Comparison of ENCODE assay signal across 8 cellular contexts in the genomic region with DNA sequence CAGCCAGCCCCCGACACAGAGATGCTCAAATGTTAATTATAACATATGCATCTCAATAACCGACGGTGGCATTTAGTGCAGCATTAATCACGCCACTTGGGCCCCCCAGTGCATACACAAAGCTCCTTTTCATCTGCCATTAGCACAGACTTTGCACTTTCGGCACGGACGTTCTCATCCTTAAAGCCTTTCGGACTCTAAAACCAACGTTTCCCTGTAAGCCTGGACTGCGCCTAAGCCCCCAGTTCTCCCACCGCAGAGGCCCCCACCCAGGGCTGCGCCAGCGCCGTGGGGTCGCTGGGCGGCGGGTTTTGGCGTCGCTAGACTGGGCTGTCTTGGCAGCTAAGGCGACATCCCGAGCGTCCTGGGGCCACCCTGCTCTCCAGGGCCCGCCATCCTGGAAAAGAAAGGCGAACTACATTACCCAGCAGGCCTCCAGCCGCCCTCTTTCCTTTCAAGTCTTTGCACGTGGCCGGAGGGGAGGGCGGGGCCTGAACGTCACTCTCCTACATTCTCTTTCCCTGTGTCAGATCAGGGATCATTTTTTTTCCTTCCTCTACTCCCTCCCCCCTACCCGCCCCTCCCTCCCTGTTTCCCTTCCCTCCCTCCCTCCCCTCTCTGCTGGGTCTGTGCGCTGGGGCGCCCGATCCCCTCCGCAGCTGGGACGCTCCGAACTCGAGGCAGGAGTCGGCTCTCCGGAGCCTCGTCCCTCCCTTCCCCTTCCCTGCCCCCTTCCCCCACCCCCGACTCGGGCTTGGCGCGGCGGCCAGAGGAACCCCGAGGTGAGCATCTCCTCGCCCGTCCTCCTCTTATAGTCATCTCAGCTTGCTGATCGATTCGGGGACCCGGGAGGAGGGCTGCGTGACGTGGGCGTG. TPM values are rescaled to one million over a fixed set of nuclear protein-coding genes. Genes with fewer than 3 reads are reported as not detected.
A peak's percentile ranks its signal among the peaks of the same experiment; 100 is the strongest.
DNase-seq lines count a peak whose midpoint lies in the region; ATAC-seq and TF ChIP-seq lines count a peak whose summit lies in the region.

A gene (plus strand): TSS at position 501 of the 875 bp plus-strand sequence. CDS start 80,535 bp downstream, outside the sequence.

- H3K4me1 ChIP-seq in OCI-LY7 (ENCODE audit: insufficient read depth, low read length, poor library complexity, severe bottlenecking) (no peaks in the 10 kb centered on the region), mucosa of rectum (ENCODE audit: control insufficient read depth in 2 of 2, insufficient read depth in 2 of 2, low read length in 2 of 2) (peaks cover 2 to 5% of the 10 kb centered on the region in 2 donors)

- no peaks in the 10 kb centered on the region for H4K20me1 ChIP-seq in OCI-LY7 (ENCODE audit: insufficient read depth, low read length)

- ATAC-seq in GM21528 (IDR thresholded peaks at IDR 0.05; ENCODE audit: low FRiP score, unreplicated experiment) (peak; percentile 81), esophagus mucosa (peak; percentile 86)
- ATAC-seq in activated T-cell treated with anti-CD3 and anti-CD28 coated beads, Interleukin-2, amount 50 U/mL, for 4 hours, result peak; percentile 77 to 78

- CTCF ChIA-PET in OCI-LY7 (lab: Charles Lee; ENCODE audit: unreplicated experiment), result interaction anchor here (0.7 kb wide), 1 partner anchor 95 kb away, joined by 5 read pairs; no protein-coding TSS in a partner anchor

- H3K9ac ChIP-seq in mucosa of rectum (ENCODE audit: low read depth in 1 of 2, low read length in 2 of 2), result peak within 1 kb of the TSS; percentile 60 to 76

- POLR2A ChIA-PET in OCI-LY7 (lab: Charles Lee), result no interaction called here

- intact Hi-C loops in OCI-LY7 (cut with micrococcal nuclease; ENCODE audit: unreplicated experiment), result no loop called here

- no peaks in the 10 kb centered on the region for H3K79me2 ChIP-seq in OCI-LY7 (ENCODE audit: insufficient read depth, low read depth, low read length)

- no peaks in the 10 kb centered on the region for H3K36me3 Mint-ChIP-seq in activated T-cell treated with anti-CD3 and anti-CD28 coated beads, Interleukin-2, amount 50 U/mL, for 4 hours (ENCODE audit: insufficient read depth)

- H3K36me3 ChIP-seq in OCI-LY7 (ENCODE audit: insufficient read depth, low read length) (no peaks in the 10 kb centered on the region), mucosa of rectum (ENCODE audit: control insufficient read depth in 2 of 2, insufficient read depth in 2 of 2, low read length in 2 of 2) (no peaks in the 10 kb centered on the region)

- no peaks in the 10 kb centered on the region for H3K9me3 Mint-ChIP-seq in activated T-cell treated with anti-CD3 and anti-CD28 coated beads, Interleukin-2, amount 50 U/mL, for 4 hours

- H3K4me2 ChIP-seq in OCI-LY7 (ENCODE audit: low read length), result peak within 1 kb of the TSS; percentile 44; the same call in 1 of the 2 replicates

- H3K9me3 ChIP-seq in OCI-LY7 (ENCODE audit: low read length) (no peaks in the 10 kb centered on the region), mucosa of rectum (ENCODE audit: control insufficient read depth in 2 of 2, low read length in 2 of 2) (no peaks in the 10 kb centered on the region)

- no peak for TF ChIP-seq CTCF in OCI-LY7 (conservative IDR thresholded peaks at IDR 0.05; ENCODE audit: low read length)

- no TSS peak for BruUV-seq in OCI-LY7 (replicated peaks; lab: Mats Ljungman, UMichigan)

- H2AFZ ChIP-seq in OCI-LY7 (ENCODE audit: low read length), result no peak within 1 kb of the TSS

- no peaks in the 10 kb centered on the region for H3K4me1 Mint-ChIP-seq in activated T-cell treated with anti-CD3 and anti-CD28 coated beads, Interleukin-2, amount 50 U/mL, for 4 hours (ENCODE audit: low read depth)

- H3K27me3 ChIP-seq in mucosa of rectum (ENCODE audit: control insufficient read depth in 2 of 2, insufficient read depth in 2 of 2, low read length in 2 of 2), result no peaks in the 10 kb centered on the region

- peak within 1 kb of the TSS; percentile 86 for H3K4me3 Mint-ChIP-seq in activated T-cell treated with anti-CD3 and anti-CD28 coated beads, Interleukin-2, amount 50 U/mL, for 4 hours

- H3K4me3 ChIP-seq in OCI-LY7 (ENCODE audit: low read depth, low read length, poor library complexity, severe bottlenecking) (no peak within 1 kb of the TSS), mucosa of rectum (ENCODE audit: low read length in 2 of 2) (peak within 1 kb of the TSS; percentile 83 to 95)

- no peaks in the 10 kb centered on the region for H3K9me2 ChIP-seq in OCI-LY7 (ENCODE audit: insufficient read depth, low read length)

- H3K27ac ChIP-seq in OCI-LY7 (ENCODE audit: low read depth, low read length, poor library complexity, severe bottlenecking) (no peak within 1 kb of the TSS), mucosa of rectum (ENCODE audit: low read depth in 2 of 2, low read length in 2 of 2) (peak within 1 kb of the TSS; percentile 65 to 67)

- H3K27me3 Mint-ChIP-seq in activated T-cell treated with anti-CD3 and anti-CD28 coated beads, Interleukin-2, amount 50 U/mL, for 4 hours (ENCODE audit: low read depth), result peaks cover 8% of the 10 kb centered on the region

- peak; percentile 95 for DNase-seq in DMS114 treated with DMSO at 0.1 percent for 48 hours (lab: John Stamatoyannopoulos, UW; ENCODE audit: unreplicated experiment)
- DNase-seq in HuH-7 (ENCODE audit: low spot score), result peak; percentile 84
- DNase-seq in OCI-LY7 (ENCODE audit: low spot score), result no peak
- DNase-seq in activated T-cell treated with anti-CD3 and anti-CD28 coated beads, Interleukin-2, amount 50 U/mL, for 4 hours, result peak; percentile 47
- DNase-seq in stimulated activated CD8-positive, alpha-beta memory T cell treated with anti-CD3 and anti-CD28 coated beads, Interleukin-7, amount 100 ng/mL, for 4 hours (ENCODE audit: low read depth in 2 of 2), result peak; percentile 36 to 55

RNA-seq across cellular contexts. Expression of the gene that starts here (rescaled TPM):
- 0.06 TPM in 1 of 2 replicates, not detected in the other for total RNA-seq in OCI-LY7 (2014; rRNA removed; shearing (Covaris generic))
- total RNA-seq in OCI-LY7 (2022), result 0.38 TPM in 1 of 2 replicates, not detected in the other
- 1 to 10 TPM; 4.3 to 5.3 (median 4.6) TPM for total RNA-seq in activated T-cell treated with anti-CD3 and anti-CD28 coated beads, Interleukin-2, amount 50 U/mL, for 4 hours
- 14.0 TPM for total RNA-seq in esophagus mucosa
